8 cellular contexts compared by ENCODE assay signal in genomic region chr9:20623021-20623747, GRCh38. TPM values are rescaled to one million over a fixed set of nuclear protein-coding genes. Genes with fewer than 3 reads are reported as not detected.
DNase-seq lines count a peak whose midpoint lies in the region; TF ChIP-seq lines count a peak whose summit lies in the region.

No MANE protein-coding gene starts in this region.

- H3K9me2 ChIP-seq in Karpas-422 (replicated peaks; ENCODE audit: insufficient read depth, low read length), result no peaks in the 10 kb centered on the region

- H2AFZ ChIP-seq in Karpas-422 (ENCODE audit: low read length), result peak overlapping the region; percentile 99; the same call in 1 of the 2 replicates

- H3K9ac ChIP-seq in Karpas-422 (ENCODE audit: low read length) (peak overlapping the region; percentile 78), endodermal cell (ENCODE audit: extremely low read depth, low read length, poor library complexity, severe bottlenecking) (peak overlapping the region; percentile 45)

- H3K4me1 ChIP-seq in Karpas-422 (ENCODE audit: low read length) (peaks cover 22% of the 10 kb centered on the region), endodermal cell (ENCODE audit: control insufficient read depth, insufficient read depth, low read length) (peaks cover 7% of the 10 kb centered on the region), muscle layer of duodenum (ENCODE audit: control insufficient read depth in 1 of 2, insufficient read depth in 2 of 2, low read length in 2 of 2) (peaks cover 11 to 21% of the 10 kb centered on the region in 2 donors)

- peaks cover 28% of the 10 kb centered on the region for H3K4me1 Mint-ChIP-seq in endodermal cell

- H3K36me3 ChIP-seq in Karpas-422 (ENCODE audit: insufficient read depth, low read length), result no peaks in the 10 kb centered on the region
- H3K36me3 ChIP-seq in endodermal cell (ENCODE audit: control insufficient read depth, insufficient read depth, low read length), result no peaks in the 10 kb centered on the region
- no peaks in the 10 kb centered on the region for H3K36me3 ChIP-seq in muscle layer of duodenum (ENCODE audit: control insufficient read depth in 1 of 2, insufficient read depth in 2 of 2, low read length in 2 of 2)

- peak overlapping the region; percentile 75 for H3K4me3 Mint-ChIP-seq in endodermal cell

- H3K9me3 Mint-ChIP-seq in endodermal cell, result no peaks in the 10 kb centered on the region

- no peaks in the 10 kb centered on the region for H3K36me3 Mint-ChIP-seq in endodermal cell (ENCODE audit: low read depth)

- peak; percentile 40 for DNase-seq in DMS79 treated with DMSO at 0.1 percent for 48 hours (lab: John Stamatoyannopoulos, UW)
- DNase-seq in DMS79 (lab: John Stamatoyannopoulos, UW), result no peak
- DNase-seq in Karpas-422, result peak; percentile 53
- peak; percentile 62 to 63 for DNase-seq in activated CD4-positive, alpha-beta T cell treated with anti-CD3 and anti-CD28 coated beads, Interleukin-2, amount 50 U/mL, for 4 hours
- DNase-seq in endodermal cell, result peak; percentile 69
- peak; percentile 62 for DNase-seq in stimulated activated naive CD4-positive, alpha-beta T cell treated with Interleukin-2 at 50 U/mL for 16 hours (lab: John Stamatoyannopoulos, UW)
- DNase-seq in dedifferentiated amniotic fluid mesenchymal stem cell (ENCODE audit: extremely low spot score), result no peak

- H3K27me3 ChIP-seq in Karpas-422 (ENCODE audit: low read length), result no peaks in the 10 kb centered on the region
- H3K27me3 ChIP-seq in endodermal cell (ENCODE audit: control insufficient read depth, insufficient read depth, low read length, poor library complexity, severe bottlenecking), result peaks cover 17% of the 10 kb centered on the region
- H3K27me3 ChIP-seq in muscle layer of duodenum (ENCODE audit: low read depth, low read length), result no peaks in the 10 kb centered on the region

- H3K27ac ChIP-seq in Karpas-422 (ENCODE audit: low read length) (no peak overlapping the region), endodermal cell (ENCODE audit: low read depth, low read length) (no peak overlapping the region), muscle layer of duodenum (ENCODE audit: low read length) (peak overlapping the region; percentile 57)

- peak overlapping the region; percentile 100 for H3K4me2 ChIP-seq in Karpas-422 (ENCODE audit: low read depth, low read length, poor library complexity, severe bottlenecking)

- H3K79me2 ChIP-seq in Karpas-422 (ENCODE audit: low read length), result no peaks in the 10 kb centered on the region

- H3K27me3 Mint-ChIP-seq in endodermal cell (ENCODE audit: insufficient read depth), result peaks cover 56% of the 10 kb centered on the region

- H3K9me3 ChIP-seq in Karpas-422 (ENCODE audit: low read length) (no peaks in the 10 kb centered on the region), endodermal cell (ENCODE audit: control insufficient read depth, low read length) (no peaks in the 10 kb centered on the region), muscle layer of duodenum (ENCODE audit: control insufficient read depth in 1 of 2, low read length in 2 of 2) (no peaks in the 10 kb centered on the region)

- no peaks in the 10 kb centered on the region for H4K20me1 ChIP-seq in Karpas-422 (ENCODE audit: insufficient read depth, low read depth, low read length)

- 0 to 1% methylated on average over 24 to 40 of the region's 40 CpGs for WGBS in endodermal cell (ENCODE audit: insufficient coverage in 1 of 2, insufficient read length in 1 of 2), 2 experiments

- TF ChIP-seq CTCF in endodermal cell (conservative IDR thresholded peaks at IDR 0.05), result no peak

- no peak overlapping the region for H3K27ac Mint-ChIP-seq in endodermal cell

- H3K4me3 ChIP-seq in Karpas-422 (ENCODE audit: low read length) (peak overlapping the region; percentile 89), endodermal cell (ENCODE audit: low read length) (peak overlapping the region; percentile 89), muscle layer of duodenum (ENCODE audit: low read depth in 1 of 2, low read length in 2 of 2) (peak overlapping the region; percentile 94 to 98)

RNA-seq across cellular contexts. Expression of gene MLLT3, which starts 0.9 kb away (rescaled TPM):
- 4.0 and 5.8 TPM in 2 replicates for total RNA-seq in Karpas-422 (2014; rRNA removed; shearing (Covaris generic); ENCODE audit: low replicate concordance)
- total RNA-seq in endodermal cell, result 10 to 100 TPM in 1 of 2 donors, 1 to 10 TPM in 1; 5.5 to 12.2 TPM
- polyA plus RNA-seq in endodermal cell (2013, experiment 1 of 2), result 53.5 TPM
- 49.5 TPM for polyA plus RNA-seq in endodermal cell (2013, experiment 2 of 2)

Comparison
In these comparisons a context has a peak if more than half of its experiments do, and no peak if none do; other contexts are left out.
1. DNase-seq: peak in DMS79 treated with DMSO at 0.1 percent for 48 hours (single experiment), Karpas-422 (single experiment), activated CD4-positive, alpha-beta T cell treated with anti-CD3 and anti-CD28 coated beads, Interleukin-2, amount 50 U/mL, for 4 hours (2 of 2), endodermal cell (single experiment) and stimulated activated naive CD4-positive, alpha-beta T cell treated with Interleukin-2 at 50 U/mL for 16 hours (single experiment); none in DMS79 (single experiment) and dedifferentiated amniotic fluid mesenchymal stem cell (single experiment).
2. Peak in every context shown above with its lines, with median percentiles within 50 percentile points of each other: H3K4me3 ChIP-seq.